ENCODE assay signal across 2 cellular contexts in genomic region chr6:35972471-35972985, GRCh38.
TF ChIP-seq lines count a peak whose summit lies in the region.

No MANE protein-coding gene starts in this region.

TF ChIP-seq in HEK293T, 16 proteins besides CTCF, POLR2A, EP300 and RAD21:
- TF ChIP-seq SP1 (IDR thresholded peaks at IDR 0.05), result no peak
- TF ChIP-seq SUZ12 (IDR thresholded peaks at IDR 0.05), result no peak
- no peak for TF ChIP-seq FOXM1 (IDR thresholded peaks at IDR 0.05; ENCODE audit: borderline replicate concordance)
- no peak for TF ChIP-seq HDGF (IDR thresholded peaks at IDR 0.05; ENCODE audit: borderline replicate concordance)
- no peak for TF ChIP-seq FOXA1 (IDR thresholded peaks at IDR 0.05)
- no peak for TF ChIP-seq TARDBP (IDR thresholded peaks at IDR 0.05)
- no peak for TF ChIP-seq NFRKB (IDR thresholded peaks at IDR 0.05)
- no peak for TF ChIP-seq ELF4 (IDR thresholded peaks at IDR 0.05)
- no peak for TF ChIP-seq CTBP1 (IDR thresholded peaks at IDR 0.05; ENCODE audit: borderline replicate concordance)
- no peak for TF ChIP-seq LEF1 (IDR thresholded peaks at IDR 0.05; ENCODE audit: borderline replicate concordance)
- TF ChIP-seq, protein P1, sequence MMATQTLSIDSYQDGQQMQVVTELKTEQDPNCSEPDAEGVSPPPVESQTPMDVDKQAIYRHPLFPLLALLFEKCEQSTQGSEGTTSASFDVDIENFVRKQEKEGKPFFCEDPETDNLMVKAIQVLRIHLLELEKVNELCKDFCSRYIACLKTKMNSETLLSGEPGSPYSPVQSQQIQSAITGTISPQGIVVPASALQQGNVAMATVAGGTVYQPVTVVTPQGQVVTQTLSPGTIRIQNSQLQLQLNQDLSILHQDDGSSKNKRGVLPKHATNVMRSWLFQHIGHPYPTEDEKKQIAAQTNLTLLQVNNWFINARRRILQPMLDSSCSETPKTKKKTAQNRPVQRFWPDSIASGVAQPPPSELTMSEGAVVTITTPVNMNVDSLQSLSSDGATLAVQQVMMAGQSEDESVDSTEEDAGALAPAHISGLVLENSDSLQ (IDR thresholded peaks at IDR 0.05), result no peak
- TF ChIP-seq ARNT (IDR thresholded peaks at IDR 0.05), result no peak
- TF ChIP-seq ZNF384 (IDR thresholded peaks at IDR 0.05), result no peak
- no peak for TF ChIP-seq L3MBTL2 (conservative IDR thresholded peaks at IDR 0.05)
- no peak for TF ChIP-seq BHLHE40 (IDR thresholded peaks at IDR 0.05; ENCODE audit: borderline replicate concordance)
- no peak for TF ChIP-seq FOXK2 (IDR thresholded peaks at IDR 0.05)

TF ChIP-seq in HepG2, 621 proteins besides CTCF, POLR2A, EP300 and RAD21 (continues in another document):
- TF ChIP-seq ZFP91 (CRISPR knock-in tag; IDR thresholded peaks at IDR 0.05; ENCODE audit: borderline replicate concordance) (0 out of 2 replicates have a peak, but pooled peaks have one; percentile 23), AKAP8 (CRISPR knock-in tag; IDR thresholded peaks at IDR 0.05) (no peak), HNRNPLL (IDR thresholded peaks at IDR 0.05; ENCODE audit: low read depth, low read length, poor library complexity, severe bottlenecking) (no peak), FOXP1 (IDR thresholded peaks at IDR 0.05) (no peak), FOXP1 (CRISPR knock-in tag; IDR thresholded peaks at IDR 0.05) (no peak), SRSF1 (optimal IDR thresholded peaks at IDR 0.05; ENCODE audit: low read depth, low read length) (no peak), PHF5A (CRISPR knock-in tag; IDR thresholded peaks at IDR 0.05; ENCODE audit: low read depth, unreplicated experiment) (no peak), U2AF1 (optimal IDR thresholded peaks at IDR 0.05; ENCODE audit: low read depth, low read length) (no peak), ZNF510 (CRISPR knock-in tag; IDR thresholded peaks at IDR 0.05; ENCODE audit: low read depth) (no peak), NONO (IDR thresholded peaks at IDR 0.05) (no peak), NONO (CRISPR knock-in tag; conservative IDR thresholded peaks at IDR 0.05) (no peak), MIXL1 (CRISPR knock-in tag; IDR thresholded peaks at IDR 0.05) (0 out of 2 replicates have a peak, but pooled peaks have one; percentile 15), ZIK1 (CRISPR knock-in tag; IDR thresholded peaks at IDR 0.05; ENCODE audit: borderline replicate concordance, low read depth) (no peak), PHF20 (CRISPR knock-in tag; IDR thresholded peaks at IDR 0.05) (no peak), GTF3A (CRISPR knock-in tag; conservative IDR thresholded peaks at IDR 0.05) (no peak), ZBTB38 (CRISPR knock-in tag; IDR thresholded peaks at IDR 0.05) (peak; percentile 82), JDP2 (CRISPR knock-in tag; IDR thresholded peaks at IDR 0.05; ENCODE audit: borderline replicate concordance) (no peak), ZFY (CRISPR knock-in tag; IDR thresholded peaks at IDR 0.05) (peak; percentile 29; the same call in 1 of the 2 replicates), SALL1 (CRISPR knock-in tag; IDR thresholded peaks at IDR 0.05) (peak; percentile 55), KMT2A (CRISPR knock-in tag; IDR thresholded peaks at IDR 0.05) (no peak), RELA (CRISPR knock-in tag; IDR thresholded peaks at IDR 0.05) (no peak), ZNF207 (IDR thresholded peaks at IDR 0.05; ENCODE audit: borderline replicate concordance) (no peak), ZBTB25 (CRISPR knock-in tag; IDR thresholded peaks at IDR 0.05) (no peak), ZNF264 (CRISPR knock-in tag; IDR thresholded peaks at IDR 0.05) (no peak), JUN (CRISPR knock-in tag; IDR thresholded peaks at IDR 0.05) (no peak), ZNF136 (CRISPR knock-in tag; IDR thresholded peaks at IDR 0.05; ENCODE audit: low read depth) (no peak), SAP130 (CRISPR knock-in tag; IDR thresholded peaks at IDR 0.05; ENCODE audit: low read depth) (peak; percentile 32; the same call in 1 of the 2 replicates), PREB (CRISPR knock-in tag; IDR thresholded peaks at IDR 0.05) (no peak), MED1 (CRISPR knock-in tag; IDR thresholded peaks at IDR 0.05) (peak; percentile 52), KDM2A (CRISPR knock-in tag; IDR thresholded peaks at IDR 0.05; ENCODE audit: borderline replicate concordance, low read depth) (0 out of 2 replicates have a peak, but pooled peaks have one; percentile 33), ZNF775 (CRISPR knock-in tag; IDR thresholded peaks at IDR 0.05; ENCODE audit: borderline replicate concordance) (no peak), ZFP36 (IDR thresholded peaks at IDR 0.05; ENCODE audit: borderline replicate concordance, low read depth, low read length, partially characterized antibody) (no peak), HNF4A (CRISPR knock-in tag; IDR thresholded peaks at IDR 0.05) (no peak), HNRNPH1 (optimal IDR thresholded peaks at IDR 0.05; ENCODE audit: low read depth, low read length) (no peak), NFYC (CRISPR knock-in tag; IDR thresholded peaks at IDR 0.05) (no peak), SAFB2 (CRISPR knock-in tag; IDR thresholded peaks at IDR 0.05; ENCODE audit: borderline replicate concordance, low read depth) (no peak), ZNF343 (CRISPR knock-in tag; IDR thresholded peaks at IDR 0.05) (no peak), ISX (CRISPR knock-in tag; conservative IDR thresholded peaks at IDR 0.05) (no peak), ZNF513 (CRISPR knock-in tag; conservative IDR thresholded peaks at IDR 0.05) (no peak), ZNF121 (CRISPR knock-in tag; IDR thresholded peaks at IDR 0.05) (0 out of 2 replicates have a peak, but pooled peaks have one; percentile 6), ZNF3 (CRISPR knock-in tag; IDR thresholded peaks at IDR 0.05) (no peak)
- TF ChIP-seq, protein P2, sequence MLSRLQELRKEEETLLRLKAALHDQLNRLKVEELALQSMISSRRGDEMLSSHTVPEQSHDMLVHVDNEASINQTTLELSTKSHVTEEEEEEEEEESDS (CRISPR knock-in tag; IDR thresholded peaks at IDR 0.05; ENCODE audit: borderline replicate concordance), result no peak
- TF ChIP-seq, protein P3, sequence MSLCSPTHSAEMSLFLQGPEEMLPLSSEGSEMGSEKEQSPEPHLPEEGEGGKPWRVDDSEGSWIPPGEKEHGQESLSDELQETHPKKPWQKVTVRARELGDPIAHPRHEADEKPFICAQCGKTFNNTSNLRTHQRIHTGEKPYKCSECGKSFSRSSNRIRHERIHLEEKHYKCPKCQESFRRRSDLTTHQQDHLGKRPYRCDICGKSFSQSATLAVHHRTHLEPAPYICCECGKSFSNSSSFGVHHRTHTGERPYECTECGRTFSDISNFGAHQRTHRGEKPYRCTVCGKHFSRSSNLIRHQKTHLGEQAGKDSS (CRISPR knock-in tag; IDR thresholded peaks at IDR 0.05; ENCODE audit: borderline replicate concordance, low read depth), result no peak
- TF ChIP-seq, protein P4, sequence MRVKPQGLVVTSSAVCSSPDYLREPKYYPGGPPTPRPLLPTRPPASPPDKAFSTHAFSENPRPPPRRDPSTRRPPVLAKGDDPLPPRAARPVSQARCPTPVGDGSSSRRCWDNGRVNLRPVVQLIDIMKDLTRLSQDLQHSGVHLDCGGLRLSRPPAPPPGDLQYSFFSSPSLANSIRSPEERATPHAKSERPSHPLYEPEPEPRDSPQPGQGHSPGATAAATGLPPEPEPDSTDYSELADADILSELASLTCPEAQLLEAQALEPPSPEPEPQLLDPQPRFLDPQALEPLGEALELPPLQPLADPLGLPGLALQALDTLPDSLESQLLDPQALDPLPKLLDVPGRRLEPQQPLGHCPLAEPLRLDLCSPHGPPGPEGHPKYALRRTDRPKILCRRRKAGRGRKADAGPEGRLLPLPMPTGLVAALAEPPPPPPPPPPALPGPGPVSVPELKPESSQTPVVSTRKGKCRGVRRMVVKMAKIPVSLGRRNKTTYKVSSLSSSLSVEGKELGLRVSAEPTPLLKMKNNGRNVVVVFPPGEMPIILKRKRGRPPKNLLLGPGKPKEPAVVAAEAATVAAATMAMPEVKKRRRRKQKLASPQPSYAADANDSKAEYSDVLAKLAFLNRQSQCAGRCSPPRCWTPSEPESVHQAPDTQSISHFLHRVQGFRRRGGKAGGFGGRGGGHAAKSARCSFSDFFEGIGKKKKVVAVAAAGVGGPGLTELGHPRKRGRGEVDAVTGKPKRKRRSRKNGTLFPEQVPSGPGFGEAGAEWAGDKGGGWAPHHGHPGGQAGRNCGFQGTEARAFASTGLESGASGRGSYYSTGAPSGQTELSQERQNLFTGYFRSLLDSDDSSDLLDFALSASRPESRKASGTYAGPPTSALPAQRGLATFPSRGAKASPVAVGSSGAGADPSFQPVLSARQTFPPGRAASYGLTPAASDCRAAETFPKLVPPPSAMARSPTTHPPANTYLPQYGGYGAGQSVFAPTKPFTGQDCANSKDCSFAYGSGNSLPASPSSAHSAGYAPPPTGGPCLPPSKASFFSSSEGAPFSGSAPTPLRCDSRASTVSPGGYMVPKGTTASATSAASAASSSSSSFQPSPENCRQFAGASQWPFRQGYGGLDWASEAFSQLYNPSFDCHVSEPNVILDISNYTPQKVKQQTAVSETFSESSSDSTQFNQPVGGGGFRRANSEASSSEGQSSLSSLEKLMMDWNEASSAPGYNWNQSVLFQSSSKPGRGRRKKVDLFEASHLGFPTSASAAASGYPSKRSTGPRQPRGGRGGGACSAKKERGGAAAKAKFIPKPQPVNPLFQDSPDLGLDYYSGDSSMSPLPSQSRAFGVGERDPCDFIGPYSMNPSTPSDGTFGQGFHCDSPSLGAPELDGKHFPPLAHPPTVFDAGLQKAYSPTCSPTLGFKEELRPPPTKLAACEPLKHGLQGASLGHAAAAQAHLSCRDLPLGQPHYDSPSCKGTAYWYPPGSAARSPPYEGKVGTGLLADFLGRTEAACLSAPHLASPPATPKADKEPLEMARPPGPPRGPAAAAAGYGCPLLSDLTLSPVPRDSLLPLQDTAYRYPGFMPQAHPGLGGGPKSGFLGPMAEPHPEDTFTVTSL (CRISPR knock-in tag; IDR thresholded peaks at IDR 0.05; ENCODE audit: borderline replicate concordance), result no peak
- TF ChIP-seq, protein P5, sequence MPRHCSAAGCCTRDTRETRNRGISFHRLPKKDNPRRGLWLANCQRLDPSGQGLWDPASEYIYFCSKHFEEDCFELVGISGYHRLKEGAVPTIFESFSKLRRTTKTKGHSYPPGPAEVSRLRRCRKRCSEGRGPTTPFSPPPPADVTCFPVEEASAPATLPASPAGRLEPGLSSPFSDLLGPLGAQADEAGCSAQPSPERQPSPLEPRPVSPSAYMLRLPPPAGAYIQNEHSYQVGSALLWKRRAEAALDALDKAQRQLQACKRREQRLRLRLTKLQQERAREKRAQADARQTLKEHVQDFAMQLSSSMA (CRISPR knock-in tag; IDR thresholded peaks at IDR 0.05), result no peak
- TF ChIP-seq, protein P6, sequence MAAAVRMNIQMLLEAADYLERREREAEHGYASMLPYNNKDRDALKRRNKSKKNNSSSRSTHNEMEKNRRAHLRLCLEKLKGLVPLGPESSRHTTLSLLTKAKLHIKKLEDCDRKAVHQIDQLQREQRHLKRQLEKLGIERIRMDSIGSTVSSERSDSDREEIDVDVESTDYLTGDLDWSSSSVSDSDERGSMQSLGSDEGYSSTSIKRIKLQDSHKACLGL (CRISPR knock-in tag; IDR thresholded peaks at IDR 0.05), result no peak
- TF ChIP-seq, protein P7, sequence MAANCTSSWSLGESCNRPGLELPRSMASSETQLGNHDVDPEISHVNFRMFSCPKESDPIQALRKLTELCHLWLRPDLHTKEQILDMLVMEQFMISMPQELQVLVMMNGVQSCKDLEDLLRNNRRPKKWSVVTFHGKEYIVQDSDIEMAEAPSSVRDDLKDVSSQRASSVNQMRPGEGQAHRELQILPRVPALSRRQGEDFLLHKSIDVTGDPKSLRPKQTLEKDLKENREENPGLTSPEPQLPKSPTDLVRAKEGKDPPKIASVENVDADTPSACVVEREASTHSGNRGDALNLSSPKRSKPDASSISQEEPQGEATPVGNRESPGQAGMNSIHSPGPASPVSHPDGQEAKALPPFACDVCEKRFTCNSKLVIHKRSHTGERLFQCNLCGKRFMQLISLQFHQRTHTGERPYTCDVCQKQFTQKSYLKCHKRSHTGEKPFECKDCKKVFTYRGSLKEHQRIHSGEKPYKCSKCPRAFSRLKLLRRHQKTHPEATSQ (CRISPR knock-in tag; IDR thresholded peaks at IDR 0.05; ENCODE audit: borderline replicate concordance), result no peak
